Comparison of ENCODE assay signal across 8 cellular contexts in genomic region chr22:31082606-31083376, GRCh38. TPM values are rescaled to one million over a fixed set of nuclear protein-coding genes. Genes with fewer than 3 reads are reported as not detected.
A peak's percentile ranks its signal among the peaks of the same experiment; 100 is the strongest.
DNase-seq lines count a peak whose midpoint lies in the region; ATAC-seq, FAIRE-seq and TF ChIP-seq lines count a peak whose summit lies in the region.

No MANE protein-coding gene starts in this region.

- DNase-seq in AG08395 (ENCODE audit: low spot score) (peak; percentile 74), H4 (ENCODE audit: low spot score) (peak; percentile 20), bronchial epithelial cell (ENCODE audit: low read depth) (peak; percentile 65), HepG2 (ENCODE audit: low spot score) (peak; percentile 60), NCI-H1417 treated with DMSO at 0.1 percent for 48 hours (lab: John Stamatoyannopoulos, UW) (no peak)
- peak; percentile 42 for DNase-seq in stimulated activated CD8-positive, alpha-beta memory T cell treated with anti-CD3 and anti-CD28 coated beads, Interleukin-4, amount 100 ng/mL, for 24 hours (ENCODE audit: low read depth)

- BruUV-seq in HepG2 (replicated peaks; lab: Mats Ljungman, UMichigan), result no TSS peak

- H3K36me3 Mint-ChIP-seq in T-helper 1 cell treated with Interleukin-12 subunit alpha and Interleukin-12 subunit beta and Interleukin-4 antibody, amounts not matched to agents 30 μg/mL and 1 μg/mL, for 36 hours (ENCODE audit: low read depth), result no peaks in the 10 kb centered on the region

- peak overlapping the region; percentile 85 for H3K4me3 Mint-ChIP-seq in T-helper 1 cell treated with Interleukin-12 subunit alpha and Interleukin-12 subunit beta and Interleukin-4 antibody, amounts not matched to agents 30 μg/mL and 1 μg/mL, for 36 hours

- WGBS in HepG2 (ENCODE audit: low lambda C conversion rate), result 98% methylated on average over 8 of the region's 11 CpGs

- H3K27me3 ChIP-seq in bronchial epithelial cell (ENCODE audit: control insufficient read depth, insufficient read depth, low read length) (no peaks in the 10 kb centered on the region), HepG2 (ENCODE audit: control insufficient read depth in 1 of 2, insufficient read depth in 2 of 2, low read length in 2 of 2) (no peaks in the 10 kb centered on the region; a peak in 1 of 5 replicates)

- no peaks in the 10 kb centered on the region for H3K9me3 ChIP-seq in HepG2 (ENCODE audit: low read length)

- H2AFZ ChIP-seq in HepG2 (ENCODE audit: low read length), result no peak overlapping the region

- peak; percentile 68; the same call in 1 of the 2 replicates for TF ChIP-seq RAD21 in HepG2 (CRISPR knock-in tag; IDR thresholded peaks at IDR 0.05)

- ATAC-seq in HepG2, result peak; percentile 39
- ATAC-seq in GM18502 (IDR thresholded peaks at IDR 0.05; ENCODE audit: poor library complexity, unreplicated experiment), result no peak

- no peak overlapping the region for H3K27ac ChIP-seq in HepG2 (ENCODE audit: extremely low read length, insufficient read depth, low read length)

- peak overlapping the region; percentile 14 for H3K27ac Mint-ChIP-seq in T-helper 1 cell treated with Interleukin-12 subunit alpha and Interleukin-12 subunit beta and Interleukin-4 antibody, amounts not matched to agents 30 μg/mL and 1 μg/mL, for 36 hours

- peaks cover 31% of the 10 kb centered on the region for H3K4me1 Mint-ChIP-seq in T-helper 1 cell treated with Interleukin-12 subunit alpha and Interleukin-12 subunit beta and Interleukin-4 antibody, amounts not matched to agents 30 μg/mL and 1 μg/mL, for 36 hours (ENCODE audit: low read depth)

- POLR2A ChIA-PET in HepG2 (lab: Yijun Ruan, JAX), result interaction anchor here (0.6 to 6.5 kb wide), 6 partner anchors 10 to 115 kb away, joined by 3 to 113 read pairs (median 6); partner anchors contain the start of genes MORC2 and TUG1

- CTCF ChIA-PET in HepG2 (lab: Yijun Ruan, JAX; ENCODE audit: low intra/inter-chr PET ratio, low total read pairs), result interaction anchor here (0.7 to 2.1 kb wide), 2 partner anchors 135 to 143 kb away, joined by 3 to 7 read pairs; no protein-coding TSS in a partner anchor

- H3K36me3 ChIP-seq in bronchial epithelial cell (ENCODE audit: control insufficient read depth, insufficient read depth, low read length) (peaks cover 7% of the 10 kb centered on the region), HepG2 (replicated peaks in 1 of 2; ENCODE audit: control insufficient read depth in 1 of 2, insufficient read depth in 2 of 2, low read length in 2 of 2) (peaks cover 7 to 13% of the 10 kb centered on the region in 2 experiments; a peak in 3 of 5 replicates)

- H3K9ac ChIP-seq in HepG2 (ENCODE audit: insufficient read depth, low read depth, low read length), result peak overlapping the region; percentile 18; the same call in 1 of the 2 replicates

- no peak for TF ChIP-seq EP300 in HepG2 (IDR thresholded peaks at IDR 0.05; ENCODE audit: low read depth in 2 of 2, low read length in 2 of 2)
- TF ChIP-seq EP300 in HepG2 (CRISPR knock-in tag; IDR thresholded peaks at IDR 0.05; ENCODE audit: borderline replicate concordance), result no peak

- in situ Hi-C loops in HepG2 (cut with HindIII; ENCODE audit: extremely low pct_ligation_motif_present, low pct_unique_long_range_greater_than_20kb), result loop anchor here (5.0 kb wide), 1 partner anchor 115 kb away; the partner anchor contains the start of genes MORC2 and TUG1

- TF ChIP-seq POLR2A in HepG2 (IDR thresholded peaks at IDR 0.05; ENCODE audit: insufficient read depth in 1 of 2, low read depth in 2 of 2, low read length in 2 of 2), result no peak

- H3K79me2 ChIP-seq in HepG2 (ENCODE audit: insufficient read depth, low read length), result peaks cover 3% of the 10 kb centered on the region

- peak overlapping the region; percentile 64 for H3K4me3 ChIP-seq in bronchial epithelial cell (ENCODE audit: low read depth, low read length)
- H3K4me3 ChIP-seq in HepG2 (replicated peaks in 1 of 3; ENCODE audit: insufficient read depth in 1 of 3, low read depth in 2 of 3, low read length in 3 of 3), result peak overlapping the region; percentile 71 to 92 (median 89); a peak in 5 of 6 replicates

- H3K9me3 Mint-ChIP-seq in T-helper 1 cell treated with Interleukin-12 subunit alpha and Interleukin-12 subunit beta and Interleukin-4 antibody, amounts not matched to agents 30 μg/mL and 1 μg/mL, for 36 hours, result no peaks in the 10 kb centered on the region

- intact Hi-C loops in HepG2 (cut with micrococcal nuclease; ENCODE audit: unreplicated experiment), result loop anchor here (5.0 kb wide), 3 partner anchors 100 to 135 kb away; partner anchors contain the start of genes MORC2 and TUG1

- no peaks in the 10 kb centered on the region for H4K20me1 ChIP-seq in HepG2 (ENCODE audit: insufficient read depth, low read length)

- no peaks in the 10 kb centered on the region for H3K27me3 Mint-ChIP-seq in T-helper 1 cell treated with Interleukin-12 subunit alpha and Interleukin-12 subunit beta and Interleukin-4 antibody, amounts not matched to agents 30 μg/mL and 1 μg/mL, for 36 hours (ENCODE audit: low read depth)

- no peak for FAIRE-seq in bronchial epithelial cell (lab: Jason Lieb, UNC)
- FAIRE-seq in HepG2 (lab: Jason Lieb, UNC), result peak; percentile 77

- H3K4me2 ChIP-seq in HepG2 (ENCODE audit: low read depth, low read length), result peak overlapping the region; percentile 93

- TF ChIP-seq CTCF in bronchial epithelial cell (IDR thresholded peaks at IDR 0.05; ENCODE audit: insufficient read depth, low read length, severe bottlenecking) (peak; percentile 78), HepG2 (CRISPR knock-in tag; IDR thresholded peaks at IDR 0.05) (peak; percentile 75)

- peaks cover 47% of the 10 kb centered on the region for H3K4me1 ChIP-seq in HepG2 (ENCODE audit: insufficient read depth, low read length)

RNA-seq across cellular contexts. Expression of gene SMTN, which starts 1.7 kb away (rescaled TPM):
- 13.9 and 20.9 TPM in 2 replicates for total RNA-seq in H4 (2014; rRNA removed; shearing (Covaris generic))
- 37.9 and 38.7 TPM in 2 replicates for total RNA-seq in bronchial epithelial cell
- 6.9 and 14.7 TPM in 2 replicates for total RNA-seq in HepG2 (2016; rRNA removed; fragmentation: Illumina TruSeq; extraction: Trizol)
- 2.5 and 3.0 TPM in 2 replicates for total RNA-seq in HepG2 (2016; cell fraction: cytosol; rRNA removed; fragmentation: Illumina TruSeq; extraction: Trizol; ENCODE audit: low read depth)
- 5.5 and 15.8 TPM in 2 replicates for total RNA-seq in HepG2 (2016; cell fraction: insoluble cytoplasmic fraction; rRNA removed; fragmentation: Illumina TruSeq; extraction: Trizol)
- 7.5 and 8.5 TPM in 2 replicates for total RNA-seq in HepG2 (2016; cell fraction: membrane; rRNA removed; fragmentation: Illumina TruSeq; extraction: Trizol)
- 17.4 and 23.6 TPM in 2 replicates for total RNA-seq in HepG2 (2016; cell fraction: nucleus; rRNA removed; fragmentation: Illumina TruSeq; extraction: Trizol)
- polyA plus RNA-seq in HepG2 (2011; rRNA removed), result 24.2 and 26.1 TPM in 2 replicates
- 10.8 and 14.8 TPM in 2 replicates for polyA plus RNA-seq in HepG2 (2011; cell fraction: cytosol; rRNA removed)
- polyA plus RNA-seq in HepG2 (2011; cell fraction: nucleus; rRNA removed), result 129 and 177 TPM in 2 replicates
- 16.2 and 21.3 TPM in 2 replicates for polyA plus RNA-seq in HepG2 (2012)
- 2.3 and 3.6 TPM in 2 replicates for polyA plus RNA-seq in HepG2 (2016; cell fraction: cytosol; fragmentation: Illumina TruSeq; extraction: Trizol; ENCODE audit: low read depth)
- 6.1 and 9.7 TPM in 2 replicates for polyA plus RNA-seq in HepG2 (2016; cell fraction: insoluble cytoplasmic fraction; fragmentation: Illumina TruSeq; extraction: Trizol; ENCODE audit: low read depth)
- polyA plus RNA-seq in HepG2 (2016; cell fraction: membrane; fragmentation: Illumina TruSeq; extraction: Trizol; ENCODE audit: low read depth), result 5.1 and 6.6 TPM in 2 replicates
- polyA plus RNA-seq in HepG2 (2016; cell fraction: nucleus; fragmentation: Illumina TruSeq; extraction: Trizol; ENCODE audit: insufficient read depth, low read depth), result 48.9 and 50.6 TPM in 2 replicates
- 5.1 and 18.8 TPM in 2 replicates for polyA minus RNA-seq in HepG2 (2011; rRNA and poly(A)+ RNA removed; ENCODE audit: low replicate concordance)
- polyA minus RNA-seq in HepG2 (2011; cell fraction: cytosol; rRNA and poly(A)+ RNA removed), result 11.6 and 13.2 TPM in 2 replicates
- polyA minus RNA-seq in HepG2 (2011; cell fraction: nucleus; rRNA and poly(A)+ RNA removed), result 28.8 and 31.8 TPM in 2 replicates

RNA-seq across cellular contexts. Expression of gene SELENOM, which starts 24.6 kb away (rescaled TPM):
- 2.3 and 10.0 TPM in 2 replicates for total RNA-seq in H4 (2014; rRNA removed; shearing (Covaris generic))
- total RNA-seq in bronchial epithelial cell (29.4 and 35.0 TPM in 2 replicates), HepG2 (2016; rRNA removed; fragmentation: Illumina TruSeq; extraction: Trizol) (2.4 and 4.1 TPM in 2 replicates)
- total RNA-seq in HepG2 (2016; cell fraction: cytosol; rRNA removed; fragmentation: Illumina TruSeq; extraction: Trizol; ENCODE audit: low read depth), result 1.9 and 4.6 TPM in 2 replicates
- total RNA-seq in HepG2 (2016; cell fraction: insoluble cytoplasmic fraction; rRNA removed; fragmentation: Illumina TruSeq; extraction: Trizol), result 1.6 and 3.5 TPM in 2 replicates
- 1.9 and 2.9 TPM in 2 replicates for total RNA-seq in HepG2 (2016; cell fraction: membrane; rRNA removed; fragmentation: Illumina TruSeq; extraction: Trizol)
- total RNA-seq in HepG2 (2016; cell fraction: nucleus; rRNA removed; fragmentation: Illumina TruSeq; extraction: Trizol), result 1.5 and 2.6 TPM in 2 replicates
- polyA plus RNA-seq in HepG2 (2011; rRNA removed), result 4.3 and 5.5 TPM in 2 replicates
- 5.8 and 12.6 TPM in 2 replicates for polyA plus RNA-seq in HepG2 (2011; cell fraction: cytosol; rRNA removed)
- 5.9 and 7.6 TPM in 2 replicates for polyA plus RNA-seq in HepG2 (2011; cell fraction: nucleus; rRNA removed)
- polyA plus RNA-seq in HepG2 (2012), result 2.5 and 2.9 TPM in 2 replicates
- 3.5 and 5.0 TPM in 2 replicates for polyA plus RNA-seq in HepG2 (2016; cell fraction: cytosol; fragmentation: Illumina TruSeq; extraction: Trizol; ENCODE audit: low read depth)
- polyA plus RNA-seq in HepG2 (2016; cell fraction: insoluble cytoplasmic fraction; fragmentation: Illumina TruSeq; extraction: Trizol; ENCODE audit: low read depth), result 2.3 and 2.8 TPM in 2 replicates
- polyA plus RNA-seq in HepG2 (2016; cell fraction: membrane; fragmentation: Illumina TruSeq; extraction: Trizol; ENCODE audit: low read depth), result 4.2 and 4.5 TPM in 2 replicates
- polyA plus RNA-seq in HepG2 (2016; cell fraction: nucleus; fragmentation: Illumina TruSeq; extraction: Trizol; ENCODE audit: insufficient read depth, low read depth), result 3.5 and 5.2 TPM in 2 replicates
- polyA minus RNA-seq in HepG2 (2011; rRNA and poly(A)+ RNA removed; ENCODE audit: low replicate concordance), result 1.4 and 4.9 TPM in 2 replicates
- 1.8 and 2.3 TPM in 2 replicates for polyA minus RNA-seq in HepG2 (2011; cell fraction: cytosol; rRNA and poly(A)+ RNA removed)
- polyA minus RNA-seq in HepG2 (2011; cell fraction: nucleus; rRNA and poly(A)+ RNA removed), result 1.5 and 2.4 TPM in 2 replicates

RNA-seq across cellular contexts. Expression of gene INPP5J, which starts 40.0 kb away (rescaled TPM):
- 0.45 and 0.79 TPM in 2 replicates for total RNA-seq in H4 (2014; rRNA removed; shearing (Covaris generic))
- total RNA-seq in bronchial epithelial cell (under 0.01 and 0.64 TPM in 2 replicates), HepG2 (2016; rRNA removed; fragmentation: Illumina TruSeq; extraction: Trizol) (0.15 and 0.24 TPM in 2 replicates)
- 0.09 TPM in 1 of 2 replicates, not detected in the other for total RNA-seq in HepG2 (2016; cell fraction: cytosol; rRNA removed; fragmentation: Illumina TruSeq; extraction: Trizol; ENCODE audit: low read depth)
- total RNA-seq in HepG2 (2016; cell fraction: insoluble cytoplasmic fraction; rRNA removed; fragmentation: Illumina TruSeq; extraction: Trizol), result 0.42 and 0.45 TPM in 2 replicates
- total RNA-seq in HepG2 (2016; cell fraction: membrane; rRNA removed; fragmentation: Illumina TruSeq; extraction: Trizol), result 0.34 and 0.40 TPM in 2 replicates
- 0.47 TPM in 2 replicates for total RNA-seq in HepG2 (2016; cell fraction: nucleus; rRNA removed; fragmentation: Illumina TruSeq; extraction: Trizol)
- 1.1 and 1.3 TPM in 2 replicates for polyA plus RNA-seq in HepG2 (2011; rRNA removed)
- 0.41 and 0.62 TPM in 2 replicates for polyA plus RNA-seq in HepG2 (2011; cell fraction: cytosol; rRNA removed)
- polyA plus RNA-seq in HepG2 (2011; cell fraction: nucleus; rRNA removed), result 6.2 and 7.6 TPM in 2 replicates
- 0.30 and 1.7 TPM in 2 replicates for polyA plus RNA-seq in HepG2 (2012)
- 0.11 and 0.18 TPM in 2 replicates for polyA plus RNA-seq in HepG2 (2016; cell fraction: cytosol; fragmentation: Illumina TruSeq; extraction: Trizol; ENCODE audit: low read depth)
- 0.26 and 0.52 TPM in 2 replicates for polyA plus RNA-seq in HepG2 (2016; cell fraction: insoluble cytoplasmic fraction; fragmentation: Illumina TruSeq; extraction: Trizol; ENCODE audit: low read depth)
- 0.27 and 0.29 TPM in 2 replicates for polyA plus RNA-seq in HepG2 (2016; cell fraction: membrane; fragmentation: Illumina TruSeq; extraction: Trizol; ENCODE audit: low read depth)
- 1.9 and 3.2 TPM in 2 replicates for polyA plus RNA-seq in HepG2 (2016; cell fraction: nucleus; fragmentation: Illumina TruSeq; extraction: Trizol; ENCODE audit: insufficient read depth, low read depth)
- polyA minus RNA-seq in HepG2 (2011; rRNA and poly(A)+ RNA removed; ENCODE audit: low replicate concordance), result 0.88 and 5.2 TPM in 2 replicates
- 0.35 and 0.49 TPM in 2 replicates for polyA minus RNA-seq in HepG2 (2011; cell fraction: cytosol; rRNA and poly(A)+ RNA removed)
- polyA minus RNA-seq in HepG2 (2011; cell fraction: nucleus; rRNA and poly(A)+ RNA removed), result 0.62 and 1.7 TPM in 2 replicates

RNA-seq across cellular contexts. Expression of gene PLA2G3, which starts 57.5 kb away (rescaled TPM):
- total RNA-seq in H4 (2014; rRNA removed; shearing (Covaris generic)), result not detected in 2 replicates
- total RNA-seq in bronchial epithelial cell, result under 0.01 and 0.38 TPM in 2 replicates
- 0.11 and 0.42 TPM in 2 replicates for total RNA-seq in HepG2 (2016; rRNA removed; fragmentation: Illumina TruSeq; extraction: Trizol)
- 0.09 and 0.20 TPM in 2 replicates for total RNA-seq in HepG2 (2016; cell fraction: cytosol; rRNA removed; fragmentation: Illumina TruSeq; extraction: Trizol; ENCODE audit: low read depth)
- 0.09 and 0.32 TPM in 2 replicates for total RNA-seq in HepG2 (2016; cell fraction: insoluble cytoplasmic fraction; rRNA removed; fragmentation: Illumina TruSeq; extraction: Trizol)
- 0.19 and 0.21 TPM in 2 replicates for total RNA-seq in HepG2 (2016; cell fraction: membrane; rRNA removed; fragmentation: Illumina TruSeq; extraction: Trizol)
- 0.25 and 0.34 TPM in 2 replicates for total RNA-seq in HepG2 (2016; cell fraction: nucleus; rRNA removed; fragmentation: Illumina TruSeq; extraction: Trizol)
- 0.12 and 0.24 TPM in 2 replicates for polyA plus RNA-seq in HepG2 (2011; rRNA removed)
- 0.17 TPM in 2 replicates for polyA plus RNA-seq in HepG2 (2011; cell fraction: cytosol; rRNA removed)
- 0.16 and 0.21 TPM in 2 replicates for polyA plus RNA-seq in HepG2 (2011; cell fraction: nucleus; rRNA removed)
- polyA plus RNA-seq in HepG2 (2012), result 0.15 and 0.37 TPM in 2 replicates
- 0.06 and 0.14 TPM in 2 replicates for polyA plus RNA-seq in HepG2 (2016; cell fraction: cytosol; fragmentation: Illumina TruSeq; extraction: Trizol; ENCODE audit: low read depth)
- polyA plus RNA-seq in HepG2 (2016; cell fraction: insoluble cytoplasmic fraction; fragmentation: Illumina TruSeq; extraction: Trizol; ENCODE audit: low read depth), result 0.08 and 0.14 TPM in 2 replicates
- 0.09 TPM in 1 of 2 replicates, not detected in the other for polyA plus RNA-seq in HepG2 (2016; cell fraction: membrane; fragmentation: Illumina TruSeq; extraction: Trizol; ENCODE audit: low read depth)
- polyA plus RNA-seq in HepG2 (2016; cell fraction: nucleus; fragmentation: Illumina TruSeq; extraction: Trizol; ENCODE audit: insufficient read depth, low read depth), result 0.55 and 0.78 TPM in 2 replicates
- polyA minus RNA-seq in HepG2 (2011; rRNA and poly(A)+ RNA removed; ENCODE audit: low replicate concordance), result 0.30 and 0.40 TPM in 2 replicates
- polyA minus RNA-seq in HepG2 (2011; cell fraction: cytosol; rRNA and poly(A)+ RNA removed), result not detected in 2 replicates
- polyA minus RNA-seq in HepG2 (2011; cell fraction: nucleus; rRNA and poly(A)+ RNA removed), result not detected in 2 replicates
